ENCODE assay signal across 19 cellular contexts in genomic region chr6:157759028-157759427, GRCh38.
DNase-seq lines count a peak whose midpoint lies in the region; TF ChIP-seq lines count a peak whose summit lies in the region.
"Had no signal": no experiment of that assay in that cellular context is flagged by ENCODE, and none has a peak within 500 bp of the region (broad histone marks: within the 10 kb centered on the region; RNA-seq: fewer than 3 reads in every experiment).

No MANE protein-coding gene starts in this region.

- BruUV-seq in A673 (replicated peaks; lab: Mats Ljungman, UMichigan) = no TSS peak

- H3K4me1 ChIP-seq in tibial artery = peaks cover 4 to 64% (median 46%) of the 10 kb centered on the region in 4 donors
- H3K4me1 ChIP-seq in A673 (ENCODE audit: insufficient read depth, low read length, poor library complexity, severe bottlenecking) = peaks cover 4% of the 10 kb centered on the region

- H3K27me3 Mint-ChIP-seq in chondrocyte (ENCODE audit: low read depth) (no peaks in the 10 kb centered on the region), osteocyte (ENCODE audit: unreplicated experiment) (no peaks in the 10 kb centered on the region)

- POLR2A ChIA-PET in A673 (lab: Charles Lee; ENCODE audit: low non-redundant PET) = no interaction called here

- H3K9me3 Mint-ChIP-seq in chondrocyte (ENCODE audit: low read depth) = no peaks in the 10 kb centered on the region
- no peaks in the 10 kb centered on the region for H3K9me3 Mint-ChIP-seq in osteocyte (ENCODE audit: unreplicated experiment)
- H3K9me3 Mint-ChIP-seq: activated naive CD4-positive, alpha-beta T cell treated with anti-CD3 and anti-CD28 coated beads for 36 hours had no signal

- H3K4me3 ChIP-seq in tibial artery (no peak overlapping the region), A673 (ENCODE audit: low read depth, low read length, poor library complexity, severe bottlenecking) (no peak overlapping the region)
- H3K4me3 ChIP-seq: coronary artery, gastrocnemius medialis, ovary, PC-9, SJSA1 had no signal

- H3K36me3 Mint-ChIP-seq in chondrocyte (ENCODE audit: low read depth) (no peaks in the 10 kb centered on the region), osteocyte (ENCODE audit: unreplicated experiment) (no peaks in the 10 kb centered on the region)

- H3K4me3 Mint-ChIP-seq in chondrocyte (ENCODE audit: unreplicated experiment) = no peak overlapping the region
- H3K4me3 Mint-ChIP-seq in osteocyte (ENCODE audit: unreplicated experiment) = no peak overlapping the region
- H3K4me3 Mint-ChIP-seq: activated naive CD4-positive, alpha-beta T cell treated with anti-CD3 and anti-CD28 coated beads for 36 hours had no signal

- H3K36me3 ChIP-seq in tibial artery (no peaks in the 10 kb centered on the region), A673 (ENCODE audit: insufficient read depth, low read length, poor library complexity, severe bottlenecking) (no peaks in the 10 kb centered on the region)
- H3K36me3 ChIP-seq: gastrocnemius medialis, ovary, SJSA1 had no signal

- H3K27me3 ChIP-seq in tibial artery (no peaks in the 10 kb centered on the region), A673 (replicated peaks; ENCODE audit: insufficient read depth, low read depth, low read length, poor library complexity) (no peaks in the 10 kb centered on the region)
- H3K27me3 ChIP-seq: gastrocnemius medialis, ovary, SJSA1 had no signal

- CTCF ChIA-PET in A673 (lab: Charles Lee) = no interaction called here

- no peak for TF ChIP-seq CTCF in chondrocyte (IDR thresholded peaks at IDR 0.05)
- no peak for TF ChIP-seq CTCF in osteocyte (IDR thresholded peaks at IDR 0.05)
- TF ChIP-seq CTCF in tibial artery (IDR thresholded peaks at IDR 0.05) = no peak
- no peak for TF ChIP-seq CTCF in A673 (conservative IDR thresholded peaks at IDR 0.05; ENCODE audit: low read depth, low read length)

- H3K27ac Mint-ChIP-seq in chondrocyte (ENCODE audit: unreplicated experiment) (peak overlapping the region; percentile 28), osteocyte (ENCODE audit: unreplicated experiment) (peak overlapping the region; percentile 72)

- peak; percentile 76 for TF ChIP-seq EP300 in Ishikawa (IDR thresholded peaks at IDR 0.05; ENCODE audit: borderline replicate concordance)

- H3K4me1 Mint-ChIP-seq in chondrocyte (ENCODE audit: low read depth) (peaks cover 77% of the 10 kb centered on the region), osteocyte (ENCODE audit: unreplicated experiment) (peaks cover 86% of the 10 kb centered on the region)

- H3K9me3 ChIP-seq in tibial artery = no peaks in the 10 kb centered on the region
- H3K9me3 ChIP-seq in A673 (ENCODE audit: low read depth, low read length, poor library complexity, severe bottlenecking) = no peaks in the 10 kb centered on the region
- H3K9me3 ChIP-seq: gastrocnemius medialis, ovary, SJSA1 had no signal

- intact Hi-C loops in tibial artery (cut with DNase I; ENCODE audit: low total_unique reads) (loop anchor here (2.0 to 10.0 kb wide), 3 partner anchors 60 to 316 kb away; no protein-coding TSS in a partner anchor), A673 (cut with micrococcal nuclease; ENCODE audit: unreplicated experiment) (loop anchor here (10.0 kb wide), 1 partner anchor 376 kb away; no protein-coding TSS in a partner anchor)

- TF ChIP-seq RAD21 in Ishikawa (IDR thresholded peaks at IDR 0.05; ENCODE audit: low read depth) = no peak

- H3K27ac ChIP-seq in tibial artery = no peak overlapping the region
- H3K27ac ChIP-seq in A673 (ENCODE audit: low read depth, low read length, poor library complexity, severe bottlenecking) = no peak overlapping the region
- H3K27ac ChIP-seq: 22Rv1, coronary artery, epithelial cell of prostate, gastrocnemius medialis, ovary, SJSA1 had no signal

- peak; percentile 6 for DNase-seq in DMS53 (lab: John Stamatoyannopoulos, UW)
- no peak for DNase-seq in DMS53 treated with DMSO at 0.1 percent for 48 hours (lab: John Stamatoyannopoulos, UW; ENCODE audit: unreplicated experiment)
- no peak for DNase-seq in chondrocyte (ENCODE audit: low spot score)
- peak; percentile 56 for DNase-seq in osteocyte (ENCODE audit: extremely low spot score, unreplicated experiment)
- DNase-seq in tibial artery = no peak
- no peak for DNase-seq in stimulated activated CD4-positive, alpha-beta T cell treated with anti-CD3 and anti-CD28 coated beads, Interleukin-4, amount 100 ng/mL, for 4 hours
- DNase-seq in A673 (ENCODE audit: low spot score) = no peak
- DNase-seq: activated CD4-positive, CD25-positive, alpha-beta regulatory T cell; activated naive CD4-positive, alpha-beta T cell treated with anti-CD3 and anti-CD28 coated beads for 36 hours; gastrocnemius medialis; left ventricle myocardium superior; MM.1S; ovary; PC-9 had no signal

TF ChIP-seq in Ishikawa, 13 proteins besides CTCF, POLR2A, EP300 and RAD21:
- TF ChIP-seq YY1 (IDR thresholded peaks at IDR 0.05; ENCODE audit: low read depth) (0 out of 2 replicates have a peak, but pooled peaks have one; percentile 55), EGR1 (IDR thresholded peaks at IDR 0.05) (no peak), MAX (IDR thresholded peaks at IDR 0.05) (no peak), CEBPB (IDR thresholded peaks at IDR 0.05) (0 out of 2 replicates have a peak, but pooled peaks have one; percentile 25), TCF12 (IDR thresholded peaks at IDR 0.05; ENCODE audit: low read depth) (peak; percentile 70), NFIC (IDR thresholded peaks at IDR 0.05) (peak; percentile 53), USF1 (IDR thresholded peaks at IDR 0.05) (peak; percentile 47; the same call in 1 of the 2 replicates), CREB1 (IDR thresholded peaks at IDR 0.05; ENCODE audit: low read depth) (0 out of 2 replicates have a peak, but pooled peaks have one; percentile 22)

Comparison
In these comparisons a context has a peak if more than half of its experiments do, and no peak if none do; other contexts are left out.
1. DNase-seq: peak in DMS53 (single experiment) and osteocyte (single experiment); none in DMS53 treated with DMSO at 0.1 percent for 48 hours (single experiment), chondrocyte (single experiment), tibial artery (0 of 2), stimulated activated CD4-positive, alpha-beta T cell treated with anti-CD3 and anti-CD28 coated beads, Interleukin-4, amount 100 ng/mL, for 4 hours (0 of 2) and A673 (single experiment).